Comparison of ENCODE assay signal across 9 cellular contexts in the genomic region with DNA sequence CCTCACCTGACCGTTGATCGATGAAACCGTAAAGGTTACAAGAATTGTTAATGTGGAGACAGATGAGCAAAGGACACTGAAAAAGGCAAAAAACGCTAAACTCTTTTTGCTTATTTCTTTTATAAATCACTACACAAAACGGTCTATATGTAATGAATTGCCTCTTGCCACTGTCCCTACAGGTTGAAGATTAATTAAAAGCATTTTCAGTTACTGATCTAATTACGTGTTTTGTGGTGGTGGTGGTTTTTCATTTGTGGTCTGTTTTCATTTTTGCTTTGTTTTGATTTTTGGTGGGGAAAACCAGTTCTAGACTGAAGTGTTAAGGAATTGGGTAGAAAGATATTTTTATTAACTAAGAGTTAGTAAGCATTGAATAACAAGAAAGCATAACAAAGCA.
"Had no signal": no experiment of that assay in that cellular context is flagged by ENCODE, and none has a peak within 500 bp of the region (broad histone marks: within the 10 kb centered on the region; RNA-seq: fewer than 3 reads in every experiment).

No MANE protein-coding gene starts in this region.

- DNase-seq: GM23248, GOT3, H9, HCEC 1CT, IMR-90, KG1 had no signal

- ATAC-seq: K562 had no signal

- H3K9ac ChIP-seq: GM23248 had no signal

- FAIRE-seq: H54, HTR-8/SVneo, K562 had no signal

- H3K27ac ChIP-seq: GM23248 had no signal

- H2AFZ ChIP-seq: GM23248 had no signal

- H3K4me3 ChIP-seq: GM23248, K562 had no signal
